Comparison of ENCODE assay signal across 23 cellular contexts in genomic region chr6:14488185-14488584, GRCh38.
"Had no signal": no experiment of that assay in that cellular context is flagged by ENCODE, and none has a peak within 500 bp of the region (broad histone marks: within the 10 kb centered on the region; RNA-seq: fewer than 3 reads in every experiment).

No MANE protein-coding gene starts in this region.

- H3K27me3 ChIP-seq: ascending aorta, body of pancreas had no signal

- H3K4me2 ChIP-seq: PC-9 had no signal

- H3K4me3 Mint-ChIP-seq: activated B cell treated with CpG ODN at 0.5 μM for 24 hours; activated CD4-positive, alpha-beta memory T cell treated with anti-CD3 and anti-CD28 coated beads for 36 hours; activated CD4-positive, alpha-beta T cell treated with anti-CD3 and anti-CD28 coated beads, Interleukin-2, amount 10 ng/mL, durations not matched to agents 7 days and 5 days; activated naive CD4-positive, alpha-beta T cell treated with anti-CD3 and anti-CD28 coated beads, Interleukin-2, amount 50 U/mL, for 24 hours had no signal

- H3K9me3 ChIP-seq: ascending aorta, body of pancreas had no signal

- H3K4me1 ChIP-seq: ascending aorta, body of pancreas had no signal

- H3K27me3 Mint-ChIP-seq: activated B cell treated with CpG ODN at 0.5 μM for 24 hours; activated CD4-positive, alpha-beta memory T cell treated with anti-CD3 and anti-CD28 coated beads for 36 hours; activated CD4-positive, alpha-beta T cell treated with anti-CD3 and anti-CD28 coated beads, Interleukin-2, amount 10 ng/mL, durations not matched to agents 7 days and 5 days; activated naive CD4-positive, alpha-beta T cell treated with anti-CD3 and anti-CD28 coated beads, Interleukin-2, amount 50 U/mL, for 24 hours had no signal

- H3K4me3 ChIP-seq: ascending aorta, body of pancreas, coronary artery, PC-9 had no signal

- H3K4me1 Mint-ChIP-seq: activated CD4-positive, alpha-beta T cell treated with anti-CD3 and anti-CD28 coated beads, Interleukin-2, amount 10 ng/mL, durations not matched to agents 7 days and 5 days; activated naive CD4-positive, alpha-beta T cell treated with anti-CD3 and anti-CD28 coated beads, Interleukin-2, amount 50 U/mL, for 24 hours had no signal

- H3K9me3 Mint-ChIP-seq: activated B cell treated with CpG ODN at 0.5 μM for 24 hours; activated CD4-positive, alpha-beta memory T cell treated with anti-CD3 and anti-CD28 coated beads for 36 hours; activated naive CD4-positive, alpha-beta T cell treated with anti-CD3 and anti-CD28 coated beads, Interleukin-2, amount 50 U/mL, for 24 hours had no signal

- H3K36me3 Mint-ChIP-seq: activated naive CD4-positive, alpha-beta T cell treated with anti-CD3 and anti-CD28 coated beads, Interleukin-2, amount 50 U/mL, for 24 hours had no signal

- H3K27ac ChIP-seq: ascending aorta, body of pancreas, coronary artery, PC-9 had no signal

- H3K36me3 ChIP-seq: ascending aorta had no signal

- H3K27ac Mint-ChIP-seq: activated B cell treated with CpG ODN at 0.5 μM for 24 hours; activated CD4-positive, alpha-beta memory T cell treated with anti-CD3 and anti-CD28 coated beads for 36 hours; activated CD4-positive, alpha-beta T cell treated with anti-CD3 and anti-CD28 coated beads, Interleukin-2, amount 10 ng/mL, durations not matched to agents 7 days and 5 days; activated naive CD4-positive, alpha-beta T cell treated with anti-CD3 and anti-CD28 coated beads, Interleukin-2, amount 50 U/mL, for 24 hours; activated T-helper 2 cell treated with anti-CD3 and anti-CD28 coated beads, Interferon-gamma antibody, Interleukin-2, Interleukin-4, amounts not matched to agents 10 μg/mL and 5 μg/mL and 100 μg/mL, durations not matched to agents 14 hours and 24 hours and 36 hours had no signal

- DNase-seq: activated B cell treated with CpG ODN at 0.5 μM for 24 hours; activated CD4-positive, alpha-beta memory T cell treated with anti-CD3 and anti-CD28 coated beads for 36 hours; activated CD4-positive, alpha-beta T cell treated with anti-CD3 and anti-CD28 coated beads for 1 hour; activated CD4-positive, alpha-beta T cell treated with anti-CD3 and anti-CD28 coated beads, Interleukin-2, amount 10 ng/mL, durations not matched to agents 7 days and 5 days; activated CD8-positive, alpha-beta memory T cell treated with anti-CD3 and anti-CD28 coated beads for 24 hours; activated naive CD4-positive, alpha-beta T cell; activated T-cell treated with anti-CD3 and anti-CD28 coated beads, Interleukin-2, amount 50 U/mL, for 48 hours; body of pancreas; central memory CD4-positive, alpha-beta T cell; NCI-H1048; NCI-H146; NCI-H187 treated with DMSO at 0.1 percent for 48 hours; NCI-H2081 treated with DMSO at 0.1 percent for 48 hours; NCI-H446; NCI-H524 treated with DMSO at 0.1 percent for 48 hours; PC-9; SHP77 treated with DMSO at 0.1 percent for 48 hours; T-helper 2 cell; T1000 had no signal
